8 cellular contexts compared by ENCODE assay signal in the genomic region with DNA sequence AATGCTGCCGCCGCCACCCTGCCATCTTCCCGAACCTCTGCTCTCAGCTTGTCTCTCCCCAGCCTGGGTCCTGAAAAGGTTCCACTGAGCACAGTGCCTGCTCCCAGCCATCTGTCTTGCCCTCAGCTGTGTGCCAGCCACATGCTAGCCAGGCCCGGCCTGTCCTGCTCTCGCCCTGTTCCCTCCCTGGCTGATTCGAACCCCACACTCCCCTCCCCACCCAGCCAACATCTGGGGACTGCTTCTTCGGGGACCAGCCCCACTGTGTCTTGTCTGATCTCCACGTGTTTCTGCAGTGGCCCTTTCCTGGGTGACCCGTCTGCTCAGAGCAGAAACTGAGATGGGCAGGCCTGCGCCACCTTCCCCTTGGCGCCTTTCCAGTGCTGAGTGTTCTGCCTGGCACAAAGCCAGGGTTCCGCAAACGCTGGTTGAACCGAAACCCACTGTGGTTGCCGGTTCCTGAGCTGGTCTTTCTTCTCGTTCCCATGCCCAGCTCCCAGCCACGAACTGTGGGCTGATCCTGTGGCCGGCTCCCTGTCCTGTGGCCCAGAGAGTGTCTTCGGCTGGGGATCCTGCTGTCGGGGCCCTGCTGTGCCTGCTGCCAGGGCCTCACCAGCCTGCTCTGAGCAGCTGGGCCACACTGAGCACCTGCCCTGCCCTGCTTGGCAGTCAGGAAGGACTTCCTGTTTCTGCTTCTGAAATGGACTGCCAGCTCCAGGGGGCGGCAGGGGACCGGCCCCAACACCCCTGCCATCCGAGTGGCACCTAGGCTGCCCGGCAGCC.
DNase-seq lines count a peak whose midpoint lies in the region; ATAC-seq, FAIRE-seq and TF ChIP-seq lines count a peak whose summit lies in the region.

No MANE protein-coding gene starts in this region.

- no peak for TF ChIP-seq POLR2A in esophagus squamous epithelium (IDR thresholded peaks at IDR 0.05)

- peak overlapping the region; percentile 91 for H3K27ac ChIP-seq in CD4-positive, CD25-positive, alpha-beta regulatory T cell (ENCODE audit: insufficient read depth, low read length, poor library complexity, severe bottlenecking)
- H3K27ac ChIP-seq in HEK293 (ENCODE audit: extremely low read depth, low read depth, low read length), result no peak overlapping the region
- peak overlapping the region; percentile 73 to 90 (median 81) for H3K27ac ChIP-seq in esophagus squamous epithelium

- POLR2A ChIA-PET in HEK293 (lab: Yijun Ruan, JAX), result no interaction called here

- peak; percentile 59 to 92 (median 76) for DNase-seq in CD4-positive, CD25-positive, alpha-beta regulatory T cell
- peak; percentile 88 for DNase-seq in NOMO-1 treated with DMSO at 0.1 percent for 48 hours (lab: John Stamatoyannopoulos, UW; ENCODE audit: unreplicated experiment)
- DNase-seq in activated T-cell treated with anti-CD3 and anti-CD28 coated beads for 4 hours, result peak; percentile 57
- DNase-seq in esophagus squamous epithelium (lab: John Stamatoyannopoulos, UW), result peak; percentile 48
- peak; percentile 53 for DNase-seq in renal cortical epithelial cell (ENCODE audit: low read depth)
- peak; percentile 56 for DNase-seq in urothelium cell line (ENCODE audit: low spot score)

- no peak for FAIRE-seq in urothelium cell line (lab: Jason Lieb, UNC)

- no peaks in the 10 kb centered on the region for H3K27me3 Mint-ChIP-seq in CD4-positive, CD25-positive, alpha-beta regulatory T cell

- H3K4me3 Mint-ChIP-seq in CD4-positive, CD25-positive, alpha-beta regulatory T cell, result peak overlapping the region; percentile 65 to 92 (median 82)

- peak; percentile 74 to 76 for ATAC-seq in CD4-positive, CD25-positive, alpha-beta regulatory T cell (ENCODE audit: low read depth in 2 of 2)
- ATAC-seq in HG03342 (IDR thresholded peaks at IDR 0.05; ENCODE audit: unreplicated experiment), result no peak

- TF ChIP-seq CTCF in HEK293 (tag by site-specific recombination; IDR thresholded peaks at IDR 0.05) (no peak), esophagus squamous epithelium (IDR thresholded peaks at IDR 0.05) (peak in 1 of 6 experiments; percentile 17)

- H3K4me1 ChIP-seq in CD4-positive, CD25-positive, alpha-beta regulatory T cell (ENCODE audit: control insufficient read depth, insufficient read depth, low read length, poor library complexity, severe bottlenecking), result peaks cover 74% of the 10 kb centered on the region
- H3K4me1 ChIP-seq in HEK293 (ENCODE audit: control insufficient read depth, insufficient read depth, low read length), result no peaks in the 10 kb centered on the region
- H3K4me1 ChIP-seq in esophagus squamous epithelium, result peaks cover 30 to 60% (median 41%) of the 10 kb centered on the region in 3 donors

- H3K9me3 Mint-ChIP-seq in CD4-positive, CD25-positive, alpha-beta regulatory T cell, result no peaks in the 10 kb centered on the region

- no peaks in the 10 kb centered on the region for H3K36me3 ChIP-seq in CD4-positive, CD25-positive, alpha-beta regulatory T cell (ENCODE audit: control insufficient read depth, insufficient read depth, low read length)
- no peaks in the 10 kb centered on the region for H3K36me3 ChIP-seq in HEK293 (ENCODE audit: control insufficient read depth in 2 of 2, insufficient read depth in 1 of 2, low read length in 2 of 2)
- H3K36me3 ChIP-seq in esophagus squamous epithelium, result no peaks in the 10 kb centered on the region

- intact Hi-C loops in esophagus squamous epithelium (cut with DNase I), result no loop called here

- no peak overlapping the region for H3K4me3 ChIP-seq in CD4-positive, CD25-positive, alpha-beta regulatory T cell (ENCODE audit: low read depth, low read length)
- H3K4me3 ChIP-seq in HEK293 (ENCODE audit: low read depth, low read length) (no peak overlapping the region), esophagus squamous epithelium (peak overlapping the region in 1 of 4 donors; percentile 37)

- H3K27ac Mint-ChIP-seq in CD4-positive, CD25-positive, alpha-beta regulatory T cell, result peak overlapping the region; percentile 96 to 100 (median 97)

- H3K36me3 Mint-ChIP-seq in CD4-positive, CD25-positive, alpha-beta regulatory T cell, result no peaks in the 10 kb centered on the region

- H3K4me1 Mint-ChIP-seq in CD4-positive, CD25-positive, alpha-beta regulatory T cell, result peaks cover 13 to 92% (median 65%) of the 10 kb centered on the region in 4 donors

- WGBS in esophagus squamous epithelium, 2 donors, result 36 to 48% methylated on average over 7 to 16 of the region's 24 CpGs

- H3K9me3 ChIP-seq in CD4-positive, CD25-positive, alpha-beta regulatory T cell (ENCODE audit: control insufficient read depth in 2 of 2, low read length in 2 of 2), result no peaks in the 10 kb centered on the region
- H3K9me3 ChIP-seq in HEK293 (ENCODE audit: control insufficient read depth, insufficient read depth, low read depth, low read length) (no peaks in the 10 kb centered on the region), esophagus squamous epithelium (no peaks in the 10 kb centered on the region)

- CTCF ChIA-PET in HEK293 (lab: Yijun Ruan, JAX), result no interaction called here

- no peaks in the 10 kb centered on the region for H3K27me3 ChIP-seq in CD4-positive, CD25-positive, alpha-beta regulatory T cell (ENCODE audit: control insufficient read depth, insufficient read depth, low read length)
- H3K27me3 ChIP-seq in esophagus squamous epithelium, result no peaks in the 10 kb centered on the region

TF ChIP-seq in HEK293, 187 proteins besides CTCF, POLR2A, EP300 and RAD21:
- TF ChIP-seq ZIC2 (tag by site-specific recombination; IDR thresholded peaks at IDR 0.05) (peak; percentile 14; the same call in 1 of the 2 replicates), ZNF624 (tag by site-specific recombination; IDR thresholded peaks at IDR 0.05) (no peak), ZNF223 (tag by site-specific recombination; IDR thresholded peaks at IDR 0.05) (peak; percentile 74; the same call in 1 of the 2 replicates)
TF ChIP-seq in HEK293: peak in this region for 2.
